In the genomic region with DNA sequence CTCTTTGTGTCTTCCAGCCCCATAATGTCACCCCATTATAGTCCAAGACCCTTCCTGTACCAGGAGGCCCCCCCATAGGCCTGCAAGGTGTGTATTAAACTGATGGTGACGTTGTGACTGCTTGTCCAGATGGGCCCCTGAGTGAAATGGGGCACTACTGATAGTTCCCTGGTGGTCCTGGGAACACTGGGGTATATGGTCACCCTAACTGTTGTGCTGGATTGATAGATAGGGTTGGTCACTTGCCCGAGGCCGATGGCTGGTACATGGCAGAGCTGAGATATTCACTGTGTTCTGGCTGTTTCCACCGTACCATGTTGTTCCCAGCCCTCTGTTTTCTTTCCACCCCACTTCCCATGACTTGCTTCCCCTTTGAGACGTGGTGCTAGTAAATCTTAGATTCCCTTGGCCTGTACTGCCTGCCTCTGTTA, we compare ENCODE assay signal across 2 cellular contexts.
TF ChIP-seq lines count a peak whose summit lies in the region.

No MANE protein-coding gene starts in this region.

TF ChIP-seq in H1, 55 proteins besides CTCF, POLR2A, EP300 and RAD21:
- no peak for TF ChIP-seq BACH1 (IDR thresholded peaks at IDR 0.05; ENCODE audit: low read length)
- peak; percentile 65; the same call in 1 of the 2 replicates for TF ChIP-seq POLR2AphosphoS5 (IDR thresholded peaks at IDR 0.05; ENCODE audit: low read depth, low read length)
- TF ChIP-seq MAFK (IDR thresholded peaks at IDR 0.05; ENCODE audit: low read depth, low read length) = no peak
- TF ChIP-seq KDM1A (IDR thresholded peaks at IDR 0.05; ENCODE audit: borderline replicate concordance, low read length) = no peak
- TF ChIP-seq RFX5 (IDR thresholded peaks at IDR 0.05; ENCODE audit: borderline replicate concordance, low read depth, low read length) = no peak
- no peak for TF ChIP-seq CBX5 (IDR thresholded peaks at IDR 0.05; ENCODE audit: low read depth, low read length)
- TF ChIP-seq SRF (IDR thresholded peaks at IDR 0.05; ENCODE audit: low read depth, low read length) = no peak

TF ChIP-seq in GM23338, 12 proteins besides CTCF, POLR2A, EP300 and RAD21:
- TF ChIP-seq NANOG (IDR thresholded peaks at IDR 0.05; ENCODE audit: borderline replicate concordance) (no peak), POLR2AphosphoS5 (IDR thresholded peaks at IDR 0.05; ENCODE audit: low read depth) (no peak; the same call in 1 of the 2 replicates), ZNF114 (CRISPR knock-in tag; IDR thresholded peaks at IDR 0.05) (no peak), ZNF462 (CRISPR knock-in tag; IDR thresholded peaks at IDR 0.05) (no peak), JUNB (IDR thresholded peaks at IDR 0.05; ENCODE audit: unreplicated experiment) (no peak)
- TF ChIP-seq, protein P1, sequence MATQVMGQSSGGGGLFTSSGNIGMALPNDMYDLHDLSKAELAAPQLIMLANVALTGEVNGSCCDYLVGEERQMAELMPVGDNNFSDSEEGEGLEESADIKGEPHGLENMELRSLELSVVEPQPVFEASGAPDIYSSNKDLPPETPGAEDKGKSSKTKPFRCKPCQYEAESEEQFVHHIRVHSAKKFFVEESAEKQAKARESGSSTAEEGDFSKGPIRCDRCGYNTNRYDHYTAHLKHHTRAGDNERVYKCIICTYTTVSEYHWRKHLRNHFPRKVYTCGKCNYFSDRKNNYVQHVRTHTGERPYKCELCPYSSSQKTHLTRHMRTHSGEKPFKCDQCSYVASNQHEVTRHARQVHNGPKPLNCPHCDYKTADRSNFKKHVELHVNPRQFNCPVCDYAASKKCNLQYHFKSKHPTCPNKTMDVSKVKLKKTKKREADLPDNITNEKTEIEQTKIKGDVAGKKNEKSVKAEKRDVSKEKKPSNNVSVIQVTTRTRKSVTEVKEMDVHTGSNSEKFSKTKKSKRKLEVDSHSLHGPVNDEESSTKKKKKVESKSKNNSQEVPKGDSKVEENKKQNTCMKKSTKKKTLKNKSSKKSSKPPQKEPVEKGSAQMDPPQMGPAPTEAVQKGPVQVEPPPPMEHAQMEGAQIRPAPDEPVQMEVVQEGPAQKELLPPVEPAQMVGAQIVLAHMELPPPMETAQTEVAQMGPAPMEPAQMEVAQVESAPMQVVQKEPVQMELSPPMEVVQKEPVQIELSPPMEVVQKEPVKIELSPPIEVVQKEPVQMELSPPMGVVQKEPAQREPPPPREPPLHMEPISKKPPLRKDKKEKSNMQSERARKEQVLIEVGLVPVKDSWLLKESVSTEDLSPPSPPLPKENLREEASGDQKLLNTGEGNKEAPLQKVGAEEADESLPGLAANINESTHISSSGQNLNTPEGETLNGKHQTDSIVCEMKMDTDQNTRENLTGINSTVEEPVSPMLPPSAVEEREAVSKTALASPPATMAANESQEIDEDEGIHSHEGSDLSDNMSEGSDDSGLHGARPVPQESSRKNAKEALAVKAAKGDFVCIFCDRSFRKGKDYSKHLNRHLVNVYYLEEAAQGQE (IDR thresholded peaks at IDR 0.05; ENCODE audit: unreplicated experiment) = no peak
